ENCODE assay signal across 15 cellular contexts in the genomic region with DNA sequence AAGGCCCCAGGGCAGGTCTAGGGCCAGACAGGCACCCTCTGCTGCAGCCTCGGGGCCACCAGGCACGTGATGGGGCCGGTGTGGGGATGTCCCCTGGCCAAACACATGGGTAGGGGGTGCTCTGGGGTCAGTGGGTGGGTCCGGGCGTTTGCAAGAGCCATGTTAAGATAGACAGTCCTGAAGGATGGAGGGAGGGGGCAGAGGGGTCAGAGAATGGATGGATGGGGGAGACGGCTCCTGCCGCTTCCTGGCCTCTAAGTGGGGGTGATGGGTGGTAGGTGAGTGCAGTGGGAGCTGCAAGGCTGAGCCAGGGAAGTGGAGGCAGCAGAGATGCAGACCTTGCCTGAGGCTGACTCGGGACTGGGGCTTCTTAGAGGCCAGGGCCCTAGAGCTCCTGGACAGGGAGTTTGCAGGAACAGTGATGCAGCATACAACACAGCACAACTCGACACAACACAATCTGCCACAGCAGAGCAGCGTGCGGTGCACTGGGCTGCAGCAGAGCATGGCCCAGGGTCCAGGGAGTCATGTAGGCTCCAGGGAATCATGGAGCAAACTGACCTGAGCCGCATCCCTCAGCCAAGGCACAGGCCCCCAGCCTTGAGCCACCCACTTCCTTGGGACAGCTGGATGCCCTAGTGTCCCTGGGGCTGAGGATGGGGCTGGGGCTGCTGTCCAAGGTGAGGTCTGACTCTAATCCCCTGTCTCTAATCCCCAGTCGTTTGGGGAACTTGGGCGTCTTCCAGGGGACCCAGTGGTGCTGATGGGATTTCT.
A peak's percentile ranks its signal among the peaks of the same experiment; 100 is the strongest.
DNase-seq lines count a peak whose midpoint lies in the region; ATAC-seq and TF ChIP-seq lines count a peak whose summit lies in the region.
"Had no signal": no experiment of that assay in that cellular context is flagged by ENCODE, and none has a peak within 500 bp of the region (broad histone marks: within the 10 kb centered on the region; RNA-seq: fewer than 3 reads in every experiment).

No MANE protein-coding gene starts in this region.

- DNase-seq in cardiac septum (ENCODE audit: low spot score) (peak; percentile 68), left ventricle myocardium inferior (no peak), neuronal stem cell (ENCODE audit: low spot score) (no peak), erythroblast (lab: John Stamatoyannopoulos, UW) (no peak), psoas muscle (no peak)
- DNase-seq: 8988T; Calu3; CD4-positive, alpha-beta memory T cell; COR-L47; DMS53; DMS79 treated with DMSO at 0.1 percent for 48 hours; GF-D8 had no signal

- POLR2A ChIA-PET in HEK293 (lab: Yijun Ruan, JAX): no interaction called here

- no peak overlapping the region for H2BK15ac ChIP-seq in neuronal stem cell (ENCODE audit: low read length)

- H3K4ac ChIP-seq in neuronal stem cell (ENCODE audit: low read length): no peak overlapping the region

- no peak overlapping the region for H2BK12ac ChIP-seq in neuronal stem cell (ENCODE audit: low read length)

- H2BK120ac ChIP-seq in neuronal stem cell (ENCODE audit: low read depth, low read length): no peak overlapping the region

- ATAC-seq in GM18517 (IDR thresholded peaks at IDR 0.05; ENCODE audit: unreplicated experiment) (no peak), psoas muscle (no peak)

- H3K9me3 ChIP-seq in left ventricle myocardium inferior (replicated peaks) (no peaks in the 10 kb centered on the region), HEK293 (ENCODE audit: control insufficient read depth, insufficient read depth, low read depth, low read length) (no peaks in the 10 kb centered on the region), neuronal stem cell (replicated peaks in 1 of 2; ENCODE audit: control insufficient read depth in 2 of 2, insufficient read depth in 1 of 2, low read depth in 1 of 2, low read length in 2 of 2) (peaks cover 0 to 7% of the 10 kb centered on the region in 2 donors), psoas muscle (no peaks in the 10 kb centered on the region)
- H3K9me3 ChIP-seq: HAP-1 had no signal

- no peak overlapping the region for H3K14ac ChIP-seq in neuronal stem cell (ENCODE audit: low read length)

- H3K27me3 ChIP-seq in left ventricle myocardium inferior (ENCODE audit: low read depth): peaks cover 18% of the 10 kb centered on the region
- H3K27me3 ChIP-seq in neuronal stem cell (ENCODE audit: control insufficient read depth in 3 of 3, insufficient read depth in 3 of 3, low read depth in 1 of 3, low read length in 3 of 3): peaks cover 0 to 13% (median 11%) of the 10 kb centered on the region in 3 experiments
- H3K27me3 ChIP-seq in psoas muscle (ENCODE audit: insufficient read depth in 3 of 3, low read length in 2 of 3): no peaks in the 10 kb centered on the region

- H3K36me3 ChIP-seq in left ventricle myocardium inferior (no peaks in the 10 kb centered on the region), HEK293 (ENCODE audit: control insufficient read depth in 2 of 2, insufficient read depth in 1 of 2, low read length in 2 of 2) (no peaks in the 10 kb centered on the region), neuronal stem cell (replicated peaks in 1 of 2; ENCODE audit: control insufficient read depth in 2 of 2, insufficient read depth in 2 of 2, low read length in 2 of 2) (no peaks in the 10 kb centered on the region), psoas muscle (ENCODE audit: insufficient read depth in 1 of 2, low read depth in 1 of 2) (no peaks in the 10 kb centered on the region)
- H3K36me3 ChIP-seq: HAP-1 had no signal

- H2AK5ac ChIP-seq in neuronal stem cell (ENCODE audit: low read depth, low read length): no peak overlapping the region

- no peak overlapping the region for H4K91ac ChIP-seq in neuronal stem cell (ENCODE audit: low read depth, low read length, poor library complexity)

- no peak overlapping the region for H2BK5ac ChIP-seq in neuronal stem cell (ENCODE audit: low read length)

- CTCF ChIA-PET in HEK293 (lab: Yijun Ruan, JAX): no interaction called here

- peak overlapping the region; percentile 10 for H3K23ac ChIP-seq in neuronal stem cell (ENCODE audit: low read depth, low read length, poor library complexity)

- H4K8ac ChIP-seq in neuronal stem cell (ENCODE audit: low read depth, low read length): no peak overlapping the region

- peaks cover 1% of the 10 kb centered on the region for H3K79me1 ChIP-seq in neuronal stem cell (ENCODE audit: low read depth, low read length)

- H3K9ac ChIP-seq in neuronal stem cell (ENCODE audit: low read depth, low read length, poor library complexity): no peak overlapping the region

- H3K27ac ChIP-seq in left ventricle myocardium inferior (replicated peaks) (no peak overlapping the region), HEK293 (ENCODE audit: extremely low read depth, low read depth, low read length) (no peak overlapping the region), neuronal stem cell (replicated peaks; ENCODE audit: low read length) (no peak overlapping the region), psoas muscle (no peak overlapping the region)

- H3K18ac ChIP-seq in neuronal stem cell (ENCODE audit: low read length): no peak overlapping the region

- H3K4me3 ChIP-seq in left ventricle myocardium inferior (no peak overlapping the region), HEK293 (ENCODE audit: low read depth, low read length) (no peak overlapping the region), neuronal stem cell (ENCODE audit: low read length in 2 of 2) (no peak overlapping the region), psoas muscle (no peak overlapping the region)
- H3K4me3 ChIP-seq: HAP-1 had no signal

- WGBS in neuronal stem cell (ENCODE audit: extremely low coverage in 2 of 2, insufficient read length in 2 of 2, insufficient replicate concordance in 1 of 2), 2 donors: no CpG with 5 or more reads among the region's 14 CpGs
- 70 to 74% (median 74%) methylated on average over 14 of the region's 14 CpGs for WGBS in psoas muscle, 3 donors

- H3K4me1 ChIP-seq in left ventricle myocardium inferior (peaks cover 7% of the 10 kb centered on the region), HEK293 (ENCODE audit: control insufficient read depth, insufficient read depth, low read length) (no peaks in the 10 kb centered on the region), neuronal stem cell (ENCODE audit: control insufficient read depth in 2 of 2, insufficient read depth in 1 of 2, low read depth in 1 of 2, low read length in 2 of 2) (no peaks in the 10 kb centered on the region), psoas muscle (no peaks in the 10 kb centered on the region)
- H3K4me1 ChIP-seq: HAP-1 had no signal

- no peak for TF ChIP-seq POLR2A in erythroblast (IDR thresholded peaks at IDR 0.05; ENCODE audit: low read length)

- intact Hi-C loops in cardiac septum (cut with DNase I): no loop called here
- intact Hi-C loops in left ventricle myocardium inferior (cut with micrococcal nuclease): no loop called here
- intact Hi-C loops in psoas muscle (cut with DNase I): no loop called here

- no peak for TF ChIP-seq CTCF in left ventricle myocardium inferior (IDR thresholded peaks at IDR 0.05; ENCODE audit: borderline replicate concordance)
- no peak for TF ChIP-seq CTCF in HEK293 (tag by site-specific recombination; IDR thresholded peaks at IDR 0.05)
- no peak for TF ChIP-seq CTCF in psoas muscle (IDR thresholded peaks at IDR 0.05)

- no peak overlapping the region for H3K4me2 ChIP-seq in neuronal stem cell (ENCODE audit: insufficient read depth, low read length, poor library complexity, severe bottlenecking)

- H2AFZ ChIP-seq in neuronal stem cell (ENCODE audit: low read length): no peak overlapping the region

TF ChIP-seq in HEK293, 187 proteins besides CTCF, POLR2A, EP300 and RAD21 (continues in another document):
- TF ChIP-seq PRDM10 (tag by site-specific recombination; IDR thresholded peaks at IDR 0.05): no peak
